Comparison of ENCODE assay signal across 17 cellular contexts in the genomic region with DNA sequence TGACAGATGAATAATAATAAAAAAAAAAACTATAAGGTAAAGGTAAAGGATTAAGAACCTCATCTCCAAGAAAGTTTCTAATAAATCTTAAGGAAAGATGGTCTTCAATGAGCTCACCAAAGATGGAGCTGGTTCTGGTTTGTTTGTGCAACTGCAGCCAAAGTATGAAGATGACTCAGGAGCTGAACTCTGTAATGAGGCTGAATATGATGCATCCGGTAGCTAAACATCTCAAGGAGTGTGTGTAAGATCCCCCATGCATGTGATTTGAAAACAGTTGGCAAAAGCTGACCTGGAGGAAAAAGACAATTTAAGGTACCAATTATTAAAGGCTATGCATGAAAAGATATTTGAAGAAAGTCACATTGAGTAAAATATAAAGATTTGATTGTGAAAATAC. TPM values are rescaled to one million over a fixed set of nuclear protein-coding genes. Genes with fewer than 3 reads are reported as not detected.
DNase-seq lines count a peak whose midpoint lies in the region; ATAC-seq and TF ChIP-seq lines count a peak whose summit lies in the region.
"Had no signal": no experiment of that assay in that cellular context is flagged by ENCODE, and none has a peak within 500 bp of the region (broad histone marks: within the 10 kb centered on the region; RNA-seq: fewer than 3 reads in every experiment).

No MANE protein-coding gene starts in this region.

- no peak for TF ChIP-seq CTCF in epithelial cell of proximal tubule (conservative IDR thresholded peaks at IDR 0.05; ENCODE audit: low read depth, low read length)

- DNase-seq in ELR (ENCODE audit: low read depth) (peak; percentile 91), RKO (ENCODE audit: low spot score) (peak; percentile 66), epithelial cell of proximal tubule (ENCODE audit: low read depth) (peak; percentile 32), skeletal muscle cell (ENCODE audit: low read depth) (peak; percentile 81), NCI-H345 treated with DMSO at 0.1 percent for 48 hours (lab: John Stamatoyannopoulos, UW; ENCODE audit: unreplicated experiment) (no peak), NAMALWA (ENCODE audit: low spot score) (no peak), NCI-H2029 treated with DMSO at 0.1 percent for 48 hours (lab: John Stamatoyannopoulos, UW) (no peak)
- DNase-seq: activated T-cell treated with anti-CD3 and anti-CD28 coated beads, Interleukin-2, amount 50 U/mL, for 1 hour; GOT3; NCI-H69; SIG-M5 had no signal

- ATAC-seq in GM21786 (IDR thresholded peaks at IDR 0.05; ENCODE audit: unreplicated experiment), result no peak
- ATAC-seq: WTC11 had no signal

- H3K4me3 ChIP-seq in epithelial cell of proximal tubule (ENCODE audit: low read depth, low read length), result no peak overlapping the region
- no peak overlapping the region for H3K4me3 ChIP-seq in skeletal muscle cell (ENCODE audit: low read depth, low read length)
- H3K4me3 ChIP-seq: ascending aorta, suprapubic skin had no signal

RNA-seq across cellular contexts. Expression of a gene that starts 25.1 kb away (rescaled TPM):
- 14.5 and 15.0 TPM in 2 replicates for total RNA-seq in epithelial cell of proximal tubule

RNA-seq across cellular contexts. Expression of a gene that starts 29.9 kb away (rescaled TPM):
- total RNA-seq in epithelial cell of proximal tubule, result not detected in 2 replicates
- total RNA-seq: ascending aorta, mesothelial cell of epicardium, pulmonary artery endothelial cell had no signal

RNA-seq across cellular contexts. Expression of a gene that starts 34.2 kb away (rescaled TPM):
- total RNA-seq in epithelial cell of proximal tubule, result 0.17 TPM in 1 of 2 replicates, not detected in the other
- total RNA-seq: ascending aorta, WTC11 had no signal

Comparison
In these comparisons a context has a peak if more than half of its experiments do, and no peak if none do; other contexts are left out.
1. DNase-seq: peak in ELR (single experiment), RKO (single experiment), epithelial cell of proximal tubule (single experiment) and skeletal muscle cell (single experiment); none in NCI-H345 treated with DMSO at 0.1 percent for 48 hours (single experiment), NAMALWA (single experiment) and NCI-H2029 treated with DMSO at 0.1 percent for 48 hours (single experiment).